Comparison of ENCODE assay signal across 16 cellular contexts in the genomic region with DNA sequence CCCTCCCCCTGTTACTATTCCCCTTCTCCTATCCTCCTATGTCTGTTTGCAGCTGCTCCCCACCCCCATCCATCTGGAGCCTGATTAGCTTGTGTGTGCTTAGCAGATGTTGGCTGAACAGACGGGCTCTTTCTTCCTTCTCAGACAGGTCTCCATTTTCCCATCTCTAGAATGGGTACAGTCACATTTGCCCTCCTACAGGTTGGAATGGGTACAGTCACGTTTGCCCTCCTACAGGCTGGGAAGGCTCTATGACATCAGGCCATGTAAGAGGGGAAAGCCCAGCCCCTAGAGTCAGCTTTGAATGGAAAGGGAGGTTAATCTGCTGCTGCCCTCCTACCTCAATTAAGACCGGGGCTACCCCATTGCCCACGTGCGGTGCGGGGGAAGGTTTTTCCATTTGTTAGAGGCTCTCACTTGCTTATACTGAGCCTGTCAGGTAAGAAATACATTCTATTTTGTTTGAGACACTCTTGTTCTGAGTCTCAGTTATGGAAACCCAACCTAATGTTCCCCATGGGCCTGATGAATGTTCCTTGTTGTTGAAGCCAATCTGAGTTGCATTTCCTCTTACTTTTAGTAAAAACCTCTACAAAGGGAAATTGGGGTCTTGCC. TPM values are rescaled to one million over a fixed set of nuclear protein-coding genes. Genes with fewer than 3 reads are reported as not detected.
DNase-seq lines count a peak whose midpoint lies in the region; TF ChIP-seq lines count a peak whose summit lies in the region.
"Had no signal": no experiment of that assay in that cellular context is flagged by ENCODE, and none has a peak within 500 bp of the region (broad histone marks: within the 10 kb centered on the region; RNA-seq: fewer than 3 reads in every experiment).

No MANE protein-coding gene starts in this region.

- H3K4me1 ChIP-seq in CD4-positive, alpha-beta memory T cell (ENCODE audit: insufficient read depth, low read length): no peaks in the 10 kb centered on the region
- H3K4me1 ChIP-seq: A549, right atrium auricular region, uterus had no signal

- no peak overlapping the region for H3K4me3 Mint-ChIP-seq in activated CD4-positive, alpha-beta T cell treated with anti-CD3 and anti-CD28 coated beads, Interleukin-2, amount 10 ng/mL, durations not matched to agents 7 days and 5 days
- H3K4me3 Mint-ChIP-seq in activated T-helper 1 cell treated with anti-CD3 and anti-CD28 coated beads, Interleukin-12 subunit alpha, Interleukin-12 subunit beta, Interleukin-2, Interleukin-4 antibody, amounts not matched to agents 30 ng/mL and 10 ng/mL and 1 ng/mL, durations not matched to agents 14 hours and 24 hours and 36 hours: no peak overlapping the region
- H3K4me3 Mint-ChIP-seq in CD4-positive, alpha-beta memory T cell: no peak overlapping the region
- no peak overlapping the region for H3K4me3 Mint-ChIP-seq in progenitor cell of endocrine pancreas (ENCODE audit: low read depth)
- H3K4me3 Mint-ChIP-seq: naive thymus-derived CD8-positive, alpha-beta T cell had no signal

- POLR2A ChIA-PET in activated CD4-positive, alpha-beta T cell treated with anti-CD3 and anti-CD28 coated beads, Interleukin-2, amount 10 ng/mL, durations not matched to agents 7 days and 5 days (lab: Charles Lee): no interaction called here
- POLR2A ChIA-PET in CD4-positive, alpha-beta memory T cell (lab: Charles Lee; ENCODE audit: partially characterized antibody): no interaction called here

- no peak overlapping the region for H3K4me3 ChIP-seq in CD4-positive, alpha-beta memory T cell (ENCODE audit: low read length in 2 of 2)
- H3K4me3 ChIP-seq: A549, right atrium auricular region, uterus had no signal

- TF ChIP-seq CTCF in progenitor cell of endocrine pancreas (IDR thresholded peaks at IDR 0.05; ENCODE audit: unreplicated experiment): no peak

- H3K4me1 Mint-ChIP-seq in activated CD4-positive, alpha-beta T cell treated with anti-CD3 and anti-CD28 coated beads, Interleukin-2, amount 10 ng/mL, durations not matched to agents 7 days and 5 days: peaks cover 3% of the 10 kb centered on the region
- H3K4me1 Mint-ChIP-seq in activated T-helper 1 cell treated with anti-CD3 and anti-CD28 coated beads, Interleukin-12 subunit alpha, Interleukin-12 subunit beta, Interleukin-2, Interleukin-4 antibody, amounts not matched to agents 30 ng/mL and 10 ng/mL and 1 ng/mL, durations not matched to agents 14 hours and 24 hours and 36 hours (ENCODE audit: low read depth): peaks cover 10% of the 10 kb centered on the region
- no peaks in the 10 kb centered on the region for H3K4me1 Mint-ChIP-seq in CD4-positive, alpha-beta memory T cell
- H3K4me1 Mint-ChIP-seq in progenitor cell of endocrine pancreas (ENCODE audit: low read depth): no peaks in the 10 kb centered on the region

- no peaks in the 10 kb centered on the region for H3K27me3 Mint-ChIP-seq in activated CD4-positive, alpha-beta T cell treated with anti-CD3 and anti-CD28 coated beads, Interleukin-2, amount 10 ng/mL, durations not matched to agents 7 days and 5 days
- H3K27me3 Mint-ChIP-seq in activated T-helper 1 cell treated with anti-CD3 and anti-CD28 coated beads, Interleukin-12 subunit alpha, Interleukin-12 subunit beta, Interleukin-2, Interleukin-4 antibody, amounts not matched to agents 30 ng/mL and 10 ng/mL and 1 ng/mL, durations not matched to agents 14 hours and 24 hours and 36 hours (ENCODE audit: insufficient read depth): no peaks in the 10 kb centered on the region
- H3K27me3 Mint-ChIP-seq in CD4-positive, alpha-beta memory T cell: no peaks in the 10 kb centered on the region
- no peaks in the 10 kb centered on the region for H3K27me3 Mint-ChIP-seq in progenitor cell of endocrine pancreas
- H3K27me3 Mint-ChIP-seq: naive thymus-derived CD8-positive, alpha-beta T cell had no signal

- CTCF ChIA-PET in activated CD4-positive, alpha-beta T cell treated with anti-CD3 and anti-CD28 coated beads, Interleukin-2, amount 10 ng/mL, durations not matched to agents 7 days and 5 days (lab: Charles Lee): interaction anchor here (0.6 to 2.0 kb wide), 4 partner anchors 9 to 1568 kb away, joined by 3 to 9 read pairs (median 4); a partner anchor contains a TSS
- CTCF ChIA-PET in CD4-positive, alpha-beta memory T cell (lab: Charles Lee; ENCODE audit: partially characterized antibody): interaction anchor here (0.6 to 1.5 kb wide), 2 partner anchors 81 to 105 kb away, joined by 4 read pairs; no protein-coding TSS in a partner anchor

- H3K27me3 ChIP-seq in CD4-positive, alpha-beta memory T cell (ENCODE audit: insufficient read depth, low read length): no peaks in the 10 kb centered on the region
- H3K27me3 ChIP-seq: right atrium auricular region, uterus had no signal

- no peak overlapping the region for H3K27ac ChIP-seq in CD4-positive, alpha-beta memory T cell (ENCODE audit: low read depth, low read length)
- H3K27ac ChIP-seq: A549, KMS-11, right atrium auricular region, uterus had no signal

- H3K9me3 Mint-ChIP-seq in activated CD4-positive, alpha-beta T cell treated with anti-CD3 and anti-CD28 coated beads, Interleukin-2, amount 10 ng/mL, durations not matched to agents 7 days and 5 days: no peaks in the 10 kb centered on the region
- no peaks in the 10 kb centered on the region for H3K9me3 Mint-ChIP-seq in activated T-helper 1 cell treated with anti-CD3 and anti-CD28 coated beads, Interleukin-12 subunit alpha, Interleukin-12 subunit beta, Interleukin-2, Interleukin-4 antibody, amounts not matched to agents 30 ng/mL and 10 ng/mL and 1 ng/mL, durations not matched to agents 14 hours and 24 hours and 36 hours
- no peaks in the 10 kb centered on the region for H3K9me3 Mint-ChIP-seq in CD4-positive, alpha-beta memory T cell
- no peaks in the 10 kb centered on the region for H3K9me3 Mint-ChIP-seq in progenitor cell of endocrine pancreas (ENCODE audit: low read depth)
- H3K9me3 Mint-ChIP-seq: naive thymus-derived CD8-positive, alpha-beta T cell had no signal

- H3K27ac Mint-ChIP-seq in activated CD4-positive, alpha-beta T cell treated with anti-CD3 and anti-CD28 coated beads, Interleukin-2, amount 10 ng/mL, durations not matched to agents 7 days and 5 days: no peak overlapping the region
- peak overlapping the region; percentile 35 for H3K27ac Mint-ChIP-seq in activated T-helper 1 cell treated with anti-CD3 and anti-CD28 coated beads, Interleukin-12 subunit alpha, Interleukin-12 subunit beta, Interleukin-2, Interleukin-4 antibody, amounts not matched to agents 30 ng/mL and 10 ng/mL and 1 ng/mL, durations not matched to agents 14 hours and 24 hours and 36 hours
- no peak overlapping the region for H3K27ac Mint-ChIP-seq in CD4-positive, alpha-beta memory T cell
- no peak overlapping the region for H3K27ac Mint-ChIP-seq in progenitor cell of endocrine pancreas
- H3K27ac Mint-ChIP-seq: naive thymus-derived CD8-positive, alpha-beta T cell had no signal

- intact Hi-C loops in activated T-helper 1 cell treated with anti-CD3 and anti-CD28 coated beads, Interleukin-12 subunit alpha, Interleukin-12 subunit beta, Interleukin-2, Interleukin-4 antibody, amounts not matched to agents 30 ng/mL and 10 ng/mL and 1 ng/mL, durations not matched to agents 14 hours and 24 hours and 36 hours (cut with micrococcal nuclease): no loop called here
- intact Hi-C loops in CD4-positive, alpha-beta memory T cell (cut with micrococcal nuclease): no loop called here

- H3K9me3 ChIP-seq in CD4-positive, alpha-beta memory T cell (ENCODE audit: control insufficient read depth in 1 of 2, low read length in 2 of 2): no peaks in the 10 kb centered on the region
- H3K9me3 ChIP-seq: A549, right atrium auricular region, uterus had no signal

- peak; percentile 43 to 50 for DNase-seq in activated CD4-positive, alpha-beta T cell treated with anti-CD3 and anti-CD28 coated beads for 24 hours (ENCODE audit: low read depth in 2 of 2)
- DNase-seq in activated CD4-positive, alpha-beta T cell treated with anti-CD3 and anti-CD28 coated beads, Interleukin-2, amount 10 ng/mL, durations not matched to agents 7 days and 5 days: no peak
- DNase-seq in NAMALWA (ENCODE audit: low spot score) (peak; percentile 73), progenitor cell of endocrine pancreas (ENCODE audit: low spot score, unreplicated experiment) (no peak), AML-193 (lab: John Stamatoyannopoulos, UW) (no peak)
- no peak for DNase-seq in activated T-helper 1 cell treated with anti-CD3 and anti-CD28 coated beads, Interleukin-12 subunit alpha, Interleukin-12 subunit beta, Interleukin-2, Interleukin-4 antibody, amounts not matched to agents 30 ng/mL and 10 ng/mL and 1 ng/mL, durations not matched to agents 14 hours and 24 hours and 36 hours (ENCODE audit: low spot score)
- DNase-seq in stimulated activated CD4-positive, alpha-beta T cell treated with anti-CD3 and anti-CD28 coated beads, Interleukin-4, amount 100 ng/mL, for 1 hour: peak; percentile 61
- DNase-seq in CD4-positive, alpha-beta memory T cell: no peak
- DNase-seq: head of caudate nucleus; left cardiac atrium; naive thymus-derived CD8-positive, alpha-beta T cell; NCI-H2081 treated with DMSO at 0.1 percent for 48 hours; uterus had no signal

- H3K36me3 Mint-ChIP-seq in activated CD4-positive, alpha-beta T cell treated with anti-CD3 and anti-CD28 coated beads, Interleukin-2, amount 10 ng/mL, durations not matched to agents 7 days and 5 days (ENCODE audit: low read depth): no peaks in the 10 kb centered on the region
- H3K36me3 Mint-ChIP-seq in activated T-helper 1 cell treated with anti-CD3 and anti-CD28 coated beads, Interleukin-12 subunit alpha, Interleukin-12 subunit beta, Interleukin-2, Interleukin-4 antibody, amounts not matched to agents 30 ng/mL and 10 ng/mL and 1 ng/mL, durations not matched to agents 14 hours and 24 hours and 36 hours (ENCODE audit: low read depth): no peaks in the 10 kb centered on the region
- no peaks in the 10 kb centered on the region for H3K36me3 Mint-ChIP-seq in CD4-positive, alpha-beta memory T cell
- no peaks in the 10 kb centered on the region for H3K36me3 Mint-ChIP-seq in progenitor cell of endocrine pancreas (ENCODE audit: insufficient read depth)
- H3K36me3 Mint-ChIP-seq: naive thymus-derived CD8-positive, alpha-beta T cell had no signal

- H3K36me3 ChIP-seq in CD4-positive, alpha-beta memory T cell (ENCODE audit: insufficient read depth, low read length): no peaks in the 10 kb centered on the region
- H3K36me3 ChIP-seq: right atrium auricular region, uterus had no signal

RNA-seq across cellular contexts. Expression of a gene that starts 2.2 kb away (rescaled TPM):
- not detected for total RNA-seq in activated CD4-positive, alpha-beta T cell treated with anti-CD3 and anti-CD28 coated beads, Interleukin-2, amount 10 ng/mL, durations not matched to agents 7 days and 5 days
- total RNA-seq in activated T-helper 1 cell treated with anti-CD3 and anti-CD28 coated beads, Interleukin-12 subunit alpha, Interleukin-12 subunit beta, Interleukin-2, Interleukin-4 antibody, amounts not matched to agents 30 ng/mL and 10 ng/mL and 1 ng/mL, durations not matched to agents 14 hours and 24 hours and 36 hours: 0.13 TPM in 1 of 2 replicates, not detected in the other
- not detected for total RNA-seq in CD4-positive, alpha-beta memory T cell
- under 1 TPM in 1 of 2 donors, not detected in 1; 0.20 TPM for polyA plus RNA-seq in CD4-positive, alpha-beta memory T cell
- not detected in 2 replicates for total RNA-seq in progenitor cell of endocrine pancreas
- total RNA-seq: left cardiac atrium, right atrium auricular region had no signal
- polyA plus RNA-seq: A549; naive thymus-derived CD8-positive, alpha-beta T cell had no signal

RNA-seq across cellular contexts. Expression of a gene that starts 8.9 kb away (rescaled TPM):
- total RNA-seq in activated CD4-positive, alpha-beta T cell treated with anti-CD3 and anti-CD28 coated beads, Interleukin-2, amount 10 ng/mL, durations not matched to agents 7 days and 5 days: 100 to 1,000 TPM; 121 to 123 TPM
- 131 and 133 TPM in 2 replicates for total RNA-seq in activated T-helper 1 cell treated with anti-CD3 and anti-CD28 coated beads, Interleukin-12 subunit alpha, Interleukin-12 subunit beta, Interleukin-2, Interleukin-4 antibody, amounts not matched to agents 30 ng/mL and 10 ng/mL and 1 ng/mL, durations not matched to agents 14 hours and 24 hours and 36 hours
- 10 to 100 TPM; 56.6 to 67.2 TPM for total RNA-seq in CD4-positive, alpha-beta memory T cell
- polyA plus RNA-seq in CD4-positive, alpha-beta memory T cell: 100 to 1,000 TPM; 177 to 252 TPM
- total RNA-seq in progenitor cell of endocrine pancreas: 117 and 120 TPM in 2 replicates

RNA-seq across cellular contexts. Expression of a gene that starts 51.3 kb away (rescaled TPM):
- 100 to 1,000 TPM; 169 to 190 TPM for total RNA-seq in activated CD4-positive, alpha-beta T cell treated with anti-CD3 and anti-CD28 coated beads, Interleukin-2, amount 10 ng/mL, durations not matched to agents 7 days and 5 days
- 110 and 120 TPM in 2 replicates for total RNA-seq in activated T-helper 1 cell treated with anti-CD3 and anti-CD28 coated beads, Interleukin-12 subunit alpha, Interleukin-12 subunit beta, Interleukin-2, Interleukin-4 antibody, amounts not matched to agents 30 ng/mL and 10 ng/mL and 1 ng/mL, durations not matched to agents 14 hours and 24 hours and 36 hours
- 100 to 1,000 TPM; 189 to 194 TPM for total RNA-seq in CD4-positive, alpha-beta memory T cell
- 100 to 1,000 TPM; 246 to 269 TPM for polyA plus RNA-seq in CD4-positive, alpha-beta memory T cell
- 170 and 186 TPM in 2 replicates for total RNA-seq in progenitor cell of endocrine pancreas

Comparison
In these comparisons a context has a peak if more than half of its experiments do, and no peak if none do; other contexts are left out.
1. DNase-seq: peak in activated CD4-positive, alpha-beta T cell treated with anti-CD3 and anti-CD28 coated beads for 24 hours (2 of 2), NAMALWA (single experiment) and stimulated activated CD4-positive, alpha-beta T cell treated with anti-CD3 and anti-CD28 coated beads, Interleukin-4, amount 100 ng/mL, for 1 hour (single experiment); none in activated CD4-positive, alpha-beta T cell treated with anti-CD3 and anti-CD28 coated beads, Interleukin-2, amount 10 ng/mL, durations not matched to agents 7 days and 5 days (single experiment), activated T-helper 1 cell treated with anti-CD3 and anti-CD28 coated beads, Interleukin-12 subunit alpha, Interleukin-12 subunit beta, Interleukin-2, Interleukin-4 antibody, amounts not matched to agents 30 ng/mL and 10 ng/mL and 1 ng/mL, durations not matched to agents 14 hours and 24 hours and 36 hours (single experiment), CD4-positive, alpha-beta memory T cell (0 of 5), progenitor cell of endocrine pancreas (single experiment) and AML-193 (0 of 2).